1 cellular context compared by ENCODE assay signal in the genomic region with DNA sequence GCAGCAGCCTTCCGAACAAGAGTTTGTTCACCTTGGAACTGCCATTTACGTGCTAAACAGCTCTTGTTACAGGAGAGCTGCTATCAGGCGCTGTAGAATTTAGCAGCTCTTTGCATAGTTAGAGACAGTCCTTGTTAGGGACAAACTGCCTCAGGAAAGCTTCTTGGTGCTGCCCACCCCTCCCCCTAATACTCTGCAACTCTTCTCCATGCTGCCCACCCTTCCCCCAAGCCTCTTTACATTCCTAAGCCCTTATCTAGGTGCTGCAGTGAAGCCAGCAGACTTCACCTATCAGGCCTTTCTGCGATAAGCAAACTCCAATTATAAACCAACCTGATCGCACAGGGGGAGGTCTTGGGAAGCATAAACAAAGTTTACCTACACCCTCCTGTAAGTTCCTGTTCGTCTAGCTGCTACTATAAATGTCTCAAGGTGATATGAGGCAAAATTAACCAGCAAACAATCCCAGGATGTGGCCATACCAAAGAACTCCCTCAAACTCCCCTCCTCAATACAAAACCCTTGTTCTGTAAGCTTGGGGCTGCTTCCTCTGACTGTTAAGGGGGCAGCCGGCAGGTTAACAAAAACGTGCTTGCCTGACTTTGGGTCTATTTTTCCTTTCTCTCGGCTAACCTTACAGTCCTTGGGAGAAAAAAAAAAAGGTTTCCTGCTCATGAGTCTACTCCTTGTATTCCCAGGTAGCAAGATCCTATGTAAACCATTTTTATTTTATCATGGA.
TF ChIP-seq lines count a peak whose summit lies in the region.

No MANE protein-coding gene starts in this region.

TF ChIP-seq in K562, 482 proteins besides CTCF, POLR2A, EP300 and RAD21 (continued from another document and continues in another):
- TF ChIP-seq, protein P1, sequence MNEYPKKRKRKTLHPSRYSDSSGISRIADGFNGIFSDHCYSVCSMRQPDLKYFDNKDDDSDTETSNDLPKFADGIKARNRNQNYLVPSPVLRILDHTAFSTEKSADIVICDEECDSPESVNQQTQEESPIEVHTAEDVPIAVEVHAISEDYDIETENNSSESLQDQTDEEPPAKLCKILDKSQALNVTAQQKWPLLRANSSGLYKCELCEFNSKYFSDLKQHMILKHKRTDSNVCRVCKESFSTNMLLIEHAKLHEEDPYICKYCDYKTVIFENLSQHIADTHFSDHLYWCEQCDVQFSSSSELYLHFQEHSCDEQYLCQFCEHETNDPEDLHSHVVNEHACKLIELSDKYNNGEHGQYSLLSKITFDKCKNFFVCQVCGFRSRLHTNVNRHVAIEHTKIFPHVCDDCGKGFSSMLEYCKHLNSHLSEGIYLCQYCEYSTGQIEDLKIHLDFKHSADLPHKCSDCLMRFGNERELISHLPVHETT (CRISPR knock-in tag; conservative IDR thresholded peaks at IDR 0.05 in 1 of 2, IDR thresholded peaks at IDR 0.05 in 1 of 2) = no peak
- TF ChIP-seq HDAC2 (IDR thresholded peaks at IDR 0.05) (peak; percentile 72; the same call in 1 of the 2 replicates), EP400 (IDR thresholded peaks at IDR 0.05) (peak; percentile 69; the same call in 1 of the 2 replicates), ARHGAP35 (IDR thresholded peaks at IDR 0.05; ENCODE audit: partially characterized antibody) (no peak), STAT6 (CRISPR knock-in tag; IDR thresholded peaks at IDR 0.05) (no peak), ZNF75A (CRISPR knock-in tag; IDR thresholded peaks at IDR 0.05) (no peak), ZNF586 (CRISPR knock-in tag; conservative IDR thresholded peaks at IDR 0.05) (no peak), STAT5A (IDR thresholded peaks at IDR 0.05; ENCODE audit: borderline replicate concordance, low read length) (peak; percentile 93), PYGO2 (tag; IDR thresholded peaks at IDR 0.05) (0 out of 2 replicates have a peak, but pooled peaks have one; percentile 45), ZBTB1 (CRISPR knock-in tag; IDR thresholded peaks at IDR 0.05; ENCODE audit: borderline replicate concordance, low read depth) (no peak), YY1 (IDR thresholded peaks at IDR 0.05; ENCODE audit: borderline replicate concordance in 1 of 3, control insufficient read depth in 1 of 3, extremely low read depth in 1 of 3, insufficient read depth in 3 of 3, insufficient read length in 1 of 3, insufficient replicate concordance in 2 of 3, low read depth in 1 of 3, low read length in 2 of 3) (no peak), TCF7 (IDR thresholded peaks at IDR 0.05; ENCODE audit: borderline replicate concordance) (no peak), RBM15 (IDR thresholded peaks at IDR 0.05; ENCODE audit: insufficient read depth, low read length) (no peak), BDP1 (IDR thresholded peaks at IDR 0.05; ENCODE audit: insufficient read depth, insufficient read length) (no peak), ZBTB12 (CRISPR knock-in tag; IDR thresholded peaks at IDR 0.05) (no peak), ZNF778 (CRISPR knock-in tag; IDR thresholded peaks at IDR 0.05) (no peak), NFYB (IDR thresholded peaks at IDR 0.05; ENCODE audit: extremely low read depth, insufficient read length) (peak; percentile 34), FOXP1 (CRISPR knock-in tag; IDR thresholded peaks at IDR 0.05) (no peak), TAF9B (IDR thresholded peaks at IDR 0.05; ENCODE audit: partially characterized antibody) (peak; percentile 62), KAT7 (CRISPR knock-in tag; IDR thresholded peaks at IDR 0.05; ENCODE audit: borderline replicate concordance) (no peak), USF2 (CRISPR knock-in tag; IDR thresholded peaks at IDR 0.05) (no peak), HDAC8 (tag; IDR thresholded peaks at IDR 0.05) (no peak), DNMT1 (IDR thresholded peaks at IDR 0.05) (no peak), ZBTB8A (IDR thresholded peaks at IDR 0.05; ENCODE audit: partially characterized antibody) (no peak), SAP30 (IDR thresholded peaks at IDR 0.05; ENCODE audit: borderline replicate concordance, insufficient read depth, low read depth, low read length, poor library complexity, severe bottlenecking) (no peak), BHLHE40 (IDR thresholded peaks at IDR 0.05; ENCODE audit: low read length) (peak; percentile 67), KAT2B (IDR thresholded peaks at IDR 0.05; ENCODE audit: low read depth, low read length) (no peak), KLF6 (CRISPR knock-in tag; IDR thresholded peaks at IDR 0.05; ENCODE audit: borderline replicate concordance) (no peak), SMARCA4 (IDR thresholded peaks at IDR 0.05) (peak; percentile 96), SMAD1 (IDR thresholded peaks at IDR 0.05; ENCODE audit: low read depth, low read length, partially characterized antibody) (peak; percentile 79), ETS2 (tag; IDR thresholded peaks at IDR 0.05; ENCODE audit: borderline replicate concordance, poor library complexity, severe bottlenecking) (no peak), ZNF79 (CRISPR knock-in tag; IDR thresholded peaks at IDR 0.05; ENCODE audit: low read depth) (no peak), ARID4B (CRISPR knock-in tag; IDR thresholded peaks at IDR 0.05) (no peak), SUPT5H (IDR thresholded peaks at IDR 0.05) (no peak), ZNF41 (CRISPR knock-in tag; conservative IDR thresholded peaks at IDR 0.05) (no peak), FOXA1 (IDR thresholded peaks at IDR 0.05; ENCODE audit: borderline replicate concordance) (no peak), DDX20 (tag; IDR thresholded peaks at IDR 0.05; ENCODE audit: low read depth) (no peak), VEZF1 (CRISPR knock-in tag; IDR thresholded peaks at IDR 0.05) (peak; percentile 82), ZNF444 (CRISPR knock-in tag; IDR thresholded peaks at IDR 0.05) (no peak), SOX6 (IDR thresholded peaks at IDR 0.05) (peak; percentile 91)
- TF ChIP-seq, protein P2, sequence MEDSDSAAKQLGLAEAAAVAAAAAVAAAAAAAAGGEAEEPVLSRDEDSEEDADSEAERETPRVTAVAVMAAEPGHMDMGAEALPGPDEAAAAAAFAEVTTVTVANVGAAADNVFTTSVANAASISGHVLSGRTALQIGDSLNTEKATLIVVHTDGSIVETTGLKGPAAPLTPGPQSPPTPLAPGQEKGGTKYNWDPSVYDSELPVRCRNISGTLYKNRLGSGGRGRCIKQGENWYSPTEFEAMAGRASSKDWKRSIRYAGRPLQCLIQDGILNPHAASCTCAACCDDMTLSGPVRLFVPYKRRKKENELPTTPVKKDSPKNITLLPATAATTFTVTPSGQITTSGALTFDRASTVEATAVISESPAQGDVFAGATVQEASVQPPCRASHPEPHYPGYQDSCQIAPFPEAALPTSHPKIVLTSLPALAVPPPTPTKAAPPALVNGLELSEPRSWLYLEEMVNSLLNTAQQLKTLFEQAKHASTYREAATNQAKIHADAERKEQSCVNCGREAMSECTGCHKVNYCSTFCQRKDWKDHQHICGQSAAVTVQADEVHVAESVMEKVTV (CRISPR knock-in tag; IDR thresholded peaks at IDR 0.05) = no peak
- TF ChIP-seq, protein P3, sequence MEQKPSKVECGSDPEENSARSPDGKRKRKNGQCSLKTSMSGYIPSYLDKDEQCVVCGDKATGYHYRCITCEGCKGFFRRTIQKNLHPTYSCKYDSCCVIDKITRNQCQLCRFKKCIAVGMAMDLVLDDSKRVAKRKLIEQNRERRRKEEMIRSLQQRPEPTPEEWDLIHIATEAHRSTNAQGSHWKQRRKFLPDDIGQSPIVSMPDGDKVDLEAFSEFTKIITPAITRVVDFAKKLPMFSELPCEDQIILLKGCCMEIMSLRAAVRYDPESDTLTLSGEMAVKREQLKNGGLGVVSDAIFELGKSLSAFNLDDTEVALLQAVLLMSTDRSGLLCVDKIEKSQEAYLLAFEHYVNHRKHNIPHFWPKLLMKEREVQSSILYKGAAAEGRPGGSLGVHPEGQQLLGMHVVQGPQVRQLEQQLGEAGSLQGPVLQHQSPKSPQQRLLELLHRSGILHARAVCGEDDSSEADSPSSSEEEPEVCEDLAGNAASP (IDR thresholded peaks at IDR 0.05) = no peak
- TF ChIP-seq, protein P4, sequence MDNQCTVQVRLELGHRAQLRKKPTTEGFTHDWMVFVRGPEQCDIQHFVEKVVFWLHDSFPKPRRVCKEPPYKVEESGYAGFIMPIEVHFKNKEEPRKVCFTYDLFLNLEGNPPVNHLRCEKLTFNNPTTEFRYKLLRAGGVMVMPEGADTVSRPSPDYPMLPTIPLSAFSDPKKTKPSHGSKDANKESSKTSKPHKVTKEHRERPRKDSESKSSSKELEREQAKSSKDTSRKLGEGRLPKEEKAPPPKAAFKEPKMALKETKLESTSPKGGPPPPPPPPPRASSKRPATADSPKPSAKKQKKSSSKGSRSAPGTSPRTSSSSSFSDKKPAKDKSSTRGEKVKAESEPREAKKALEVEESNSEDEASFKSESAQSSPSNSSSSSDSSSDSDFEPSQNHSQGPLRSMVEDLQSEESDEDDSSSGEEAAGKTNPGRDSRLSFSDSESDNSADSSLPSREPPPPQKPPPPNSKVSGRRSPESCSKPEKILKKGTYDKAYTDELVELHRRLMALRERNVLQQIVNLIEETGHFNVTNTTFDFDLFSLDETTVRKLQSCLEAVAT (IDR thresholded peaks at IDR 0.05) = peak in 1 of 2 experiments; percentile 62; a peak in 1 of 4 replicates
- TF ChIP-seq, protein P5, sequence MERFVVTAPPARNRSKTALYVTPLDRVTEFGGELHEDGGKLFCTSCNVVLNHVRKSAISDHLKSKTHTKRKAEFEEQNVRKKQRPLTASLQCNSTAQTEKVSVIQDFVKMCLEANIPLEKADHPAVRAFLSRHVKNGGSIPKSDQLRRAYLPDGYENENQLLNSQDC (CRISPR knock-in tag; IDR thresholded peaks at IDR 0.05) = no peak
